ENCODE assay signal across 24 cellular contexts in genomic region chr20:46995561-46996142, GRCh38.
DNase-seq lines count a peak whose midpoint lies in the region; FAIRE-seq and TF ChIP-seq lines count a peak whose summit lies in the region.
"Had no signal": no experiment of that assay in that cellular context is flagged by ENCODE, and none has a peak within 500 bp of the region (broad histone marks: within the 10 kb centered on the region; RNA-seq: fewer than 3 reads in every experiment).

No MANE protein-coding gene starts in this region.

- H3K9me3 Mint-ChIP-seq in glutamatergic neuron (ENCODE audit: unreplicated experiment) = peaks cover 9% of the 10 kb centered on the region
- H3K9me3 Mint-ChIP-seq: activated naive CD8-positive, alpha-beta T cell treated with anti-CD3 and anti-CD28 coated beads, Interleukin-2, amount 50 U/mL, for 24 hours; activated T-helper 2 cell treated with anti-CD3 and anti-CD28 coated beads, Interferon-gamma antibody, Interleukin-2, Interleukin-4, amounts not matched to agents 10 μg/mL and 5 μg/mL and 100 μg/mL, durations not matched to agents 14 hours and 24 hours and 36 hours; CD8-positive, alpha-beta T cell had no signal

- 0 out of 2 replicates have a peak, but pooled peaks cover 5% of the 10 kb centered on the region for H3K36me3 ChIP-seq in KMS-11 (ENCODE audit: insufficient read depth)
- H3K36me3 ChIP-seq: brain microvascular endothelial cell, gastrocnemius medialis, tibial artery had no signal

- H3K27ac Mint-ChIP-seq in glutamatergic neuron (ENCODE audit: unreplicated experiment) = peak overlapping the region; percentile 33
- H3K27ac Mint-ChIP-seq: activated naive CD8-positive, alpha-beta T cell treated with anti-CD3 and anti-CD28 coated beads, Interleukin-2, amount 50 U/mL, for 24 hours; activated T-helper 2 cell treated with anti-CD3 and anti-CD28 coated beads, Interferon-gamma antibody, Interleukin-2, Interleukin-4, amounts not matched to agents 10 μg/mL and 5 μg/mL and 100 μg/mL, durations not matched to agents 14 hours and 24 hours and 36 hours; CD8-positive, alpha-beta T cell had no signal

- peaks cover 40% of the 10 kb centered on the region for H3K79me2 ChIP-seq in KMS-11 (ENCODE audit: insufficient read depth, low read depth)

- DNase-seq in GM12892 (ENCODE audit: insufficient read length) (no peak), NCI-H69 (lab: John Stamatoyannopoulos, UW) (peak; percentile 93), glutamatergic neuron (peak; percentile 73), amygdala (lab: John Stamatoyannopoulos, UW) (no peak), midbrain (lab: John Stamatoyannopoulos, UW) (no peak), SIG-M5 (lab: John Stamatoyannopoulos, UW) (no peak)
- DNase-seq: activated CD4-positive, alpha-beta T cell treated with anti-CD3 and anti-CD28 coated beads for 48 hours; activated CD8-positive, alpha-beta memory T cell treated with anti-CD3 and anti-CD28 coated beads, Interleukin-2, amount 50 U/mL, for 48 hours; activated naive CD8-positive, alpha-beta T cell treated with anti-CD3 and anti-CD28 coated beads, Interleukin-2, amount 50 U/mL, for 24 hours; brain microvascular endothelial cell; CD8-positive, alpha-beta T cell; effector CD4-positive, alpha-beta T cell; gastrocnemius medialis; islet precursor cell; KG1; MV-4-11; NCI-H526 treated with DMSO at 0.1 percent for 48 hours; SHP77 treated with DMSO at 0.1 percent for 48 hours; stimulated activated CD4-positive, alpha-beta T cell treated with anti-CD3 and anti-CD28 coated beads, Interleukin-4, amount 100 ng/mL, for 1 hour; stimulated activated naive CD4-positive, alpha-beta T cell treated with Interleukin-2 at 50 U/mL for 16 hours; tibial artery had no signal

- no peak for TF ChIP-seq POLR2A in GM12892 (IDR thresholded peaks at IDR 0.05; ENCODE audit: low read depth, low read length)

- TF ChIP-seq CTCF in KMS-11 (conservative IDR thresholded peaks at IDR 0.05; ENCODE audit: low read depth, low read length) (no peak), glutamatergic neuron (IDR thresholded peaks at IDR 0.05; ENCODE audit: partially characterized antibody, unreplicated experiment) (no peak)

- H3K36me3 Mint-ChIP-seq in glutamatergic neuron (ENCODE audit: unreplicated experiment) = peaks cover 21% of the 10 kb centered on the region
- H3K36me3 Mint-ChIP-seq: CD8-positive, alpha-beta T cell had no signal

- H3K9ac ChIP-seq in KMS-11 = no peak overlapping the region

- no peak overlapping the region for H3K4me3 ChIP-seq in KMS-11 (IDR thresholded peaks at IDR 0.05; ENCODE audit: insufficient read depth, low read depth, low read length)
- H3K4me3 ChIP-seq: gastrocnemius medialis, smooth muscle cell, tibial artery had no signal

- H3K27me3 Mint-ChIP-seq in glutamatergic neuron (ENCODE audit: unreplicated experiment) = peaks cover 12% of the 10 kb centered on the region

- H3K4me3 Mint-ChIP-seq in glutamatergic neuron (ENCODE audit: unreplicated experiment) = no peak overlapping the region
- H3K4me3 Mint-ChIP-seq: activated naive CD8-positive, alpha-beta T cell treated with anti-CD3 and anti-CD28 coated beads, Interleukin-2, amount 50 U/mL, for 24 hours; CD8-positive, alpha-beta T cell had no signal

- peaks cover 4% of the 10 kb centered on the region; the same call in 1 of the 2 replicates for H4K20me1 ChIP-seq in KMS-11 (ENCODE audit: insufficient read depth)

- peaks cover 24% of the 10 kb centered on the region for H3K4me1 Mint-ChIP-seq in glutamatergic neuron (ENCODE audit: low read depth, unreplicated experiment)

- H2AFZ ChIP-seq in KMS-11 (ENCODE audit: low read depth) = no peak overlapping the region

- H3K27ac ChIP-seq in KMS-11 = no peak overlapping the region; the same call in 1 of the 2 replicates
- H3K27ac ChIP-seq: brain microvascular endothelial cell, gastrocnemius medialis, tibial artery had no signal

- H3K27me3 ChIP-seq in KMS-11 (ENCODE audit: insufficient read depth, low read depth) = no peaks in the 10 kb centered on the region
- H3K27me3 ChIP-seq: gastrocnemius medialis had no signal

- peak; percentile 27 for FAIRE-seq in GM12892 (lab: Jason Lieb, UNC)

- peak overlapping the region; percentile 62 for H3K4me2 ChIP-seq in KMS-11
- H3K4me2 ChIP-seq: smooth muscle cell had no signal

- H3K4me1 ChIP-seq in KMS-11 (ENCODE audit: low read depth, poor library complexity, severe bottlenecking) = peaks cover 62% of the 10 kb centered on the region
- H3K4me1 ChIP-seq: gastrocnemius medialis, tibial artery had no signal

Comparison
In these comparisons a context has a peak if more than half of its experiments do, and no peak if none do; other contexts are left out.
1. DNase-seq: peak in NCI-H69 (single experiment) and glutamatergic neuron (single experiment); none in GM12892 (single experiment), amygdala (0 of 56), midbrain (single experiment) and SIG-M5 (single experiment).